3 cellular contexts compared by ENCODE assay signal in the genomic region with DNA sequence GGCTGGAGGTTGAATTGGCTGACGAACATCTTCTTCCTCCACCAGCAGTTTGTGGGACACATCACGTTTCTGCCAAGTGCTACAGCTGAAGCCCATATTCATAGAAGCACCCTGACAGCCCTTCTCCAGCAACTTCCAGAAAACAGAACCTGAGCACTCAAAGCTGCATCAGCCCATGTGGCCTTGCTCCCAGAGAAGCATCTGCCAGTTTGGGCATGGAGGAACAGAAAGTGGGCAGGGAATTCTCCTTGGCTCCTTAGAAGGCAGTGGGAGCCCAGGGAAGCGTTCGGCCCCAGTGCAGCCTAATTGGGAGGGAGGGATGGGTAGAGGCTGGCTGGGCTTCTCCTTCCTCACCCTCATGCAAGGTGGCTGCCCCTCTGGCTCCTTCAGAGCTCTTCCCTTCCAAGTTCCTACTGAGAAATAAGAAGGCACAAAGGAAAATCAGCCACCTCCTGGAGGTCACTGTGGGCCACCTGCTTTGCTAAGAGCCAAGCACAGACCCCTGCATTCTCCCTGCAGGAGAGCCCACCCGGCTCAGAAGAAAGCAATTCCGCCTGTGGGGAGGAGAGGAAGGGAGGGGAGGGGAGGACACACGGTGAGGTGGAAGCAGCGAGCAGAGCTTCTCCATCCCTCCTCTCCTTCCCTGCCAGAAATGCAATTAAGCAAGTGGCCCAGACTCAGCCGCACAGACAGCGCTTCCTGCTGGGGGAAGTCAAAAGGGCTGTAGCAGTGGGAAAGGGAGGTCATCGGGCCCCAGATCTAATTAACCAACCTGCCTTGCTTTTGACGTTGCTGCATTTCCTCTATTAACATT.
TF ChIP-seq lines count a peak whose summit lies in the region.

No MANE protein-coding gene starts in this region.

TF ChIP-seq in SK-N-SH, 30 proteins besides CTCF, POLR2A, EP300 and RAD21 (continued from another document):
- no peak for TF ChIP-seq NFIC (IDR thresholded peaks at IDR 0.05; ENCODE audit: borderline replicate concordance)
- TF ChIP-seq, protein P1, sequence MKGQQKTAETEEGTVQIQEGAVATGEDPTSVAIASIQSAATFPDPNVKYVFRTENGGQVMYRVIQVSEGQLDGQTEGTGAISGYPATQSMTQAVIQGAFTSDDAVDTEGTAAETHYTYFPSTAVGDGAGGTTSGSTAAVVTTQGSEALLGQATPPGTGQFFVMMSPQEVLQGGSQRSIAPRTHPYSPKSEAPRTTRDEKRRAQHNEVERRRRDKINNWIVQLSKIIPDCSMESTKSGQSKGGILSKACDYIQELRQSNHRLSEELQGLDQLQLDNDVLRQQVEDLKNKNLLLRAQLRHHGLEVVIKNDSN (IDR thresholded peaks at IDR 0.05; ENCODE audit: borderline replicate concordance, low read depth), result no peak

TF ChIP-seq in SK-N-SH treated with all-trans-retinoic acid at 6 μM for 48 hours, 23 proteins besides CTCF, POLR2A, EP300 and RAD21 (continued from another document):
- TF ChIP-seq, protein P2, sequence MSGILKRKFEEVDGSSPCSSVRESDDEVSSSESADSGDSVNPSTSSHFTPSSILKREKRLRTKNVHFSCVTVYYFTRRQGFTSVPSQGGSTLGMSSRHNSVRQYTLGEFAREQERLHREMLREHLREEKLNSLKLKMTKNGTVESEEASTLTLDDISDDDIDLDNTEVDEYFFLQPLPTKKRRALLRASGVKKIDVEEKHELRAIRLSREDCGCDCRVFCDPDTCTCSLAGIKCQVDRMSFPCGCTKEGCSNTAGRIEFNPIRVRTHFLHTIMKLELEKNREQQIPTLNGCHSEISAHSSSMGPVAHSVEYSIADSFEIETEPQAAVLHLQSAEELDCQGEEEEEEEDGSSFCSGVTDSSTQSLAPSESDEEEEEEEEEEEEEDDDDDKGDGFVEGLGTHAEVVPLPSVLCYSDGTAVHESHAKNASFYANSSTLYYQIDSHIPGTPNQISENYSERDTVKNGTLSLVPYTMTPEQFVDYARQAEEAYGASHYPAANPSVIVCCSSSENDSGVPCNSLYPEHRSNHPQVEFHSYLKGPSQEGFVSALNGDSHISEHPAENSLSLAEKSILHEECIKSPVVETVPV (CRISPR knock-in tag; IDR thresholded peaks at IDR 0.05), result no peak
- TF ChIP-seq, protein P3, sequence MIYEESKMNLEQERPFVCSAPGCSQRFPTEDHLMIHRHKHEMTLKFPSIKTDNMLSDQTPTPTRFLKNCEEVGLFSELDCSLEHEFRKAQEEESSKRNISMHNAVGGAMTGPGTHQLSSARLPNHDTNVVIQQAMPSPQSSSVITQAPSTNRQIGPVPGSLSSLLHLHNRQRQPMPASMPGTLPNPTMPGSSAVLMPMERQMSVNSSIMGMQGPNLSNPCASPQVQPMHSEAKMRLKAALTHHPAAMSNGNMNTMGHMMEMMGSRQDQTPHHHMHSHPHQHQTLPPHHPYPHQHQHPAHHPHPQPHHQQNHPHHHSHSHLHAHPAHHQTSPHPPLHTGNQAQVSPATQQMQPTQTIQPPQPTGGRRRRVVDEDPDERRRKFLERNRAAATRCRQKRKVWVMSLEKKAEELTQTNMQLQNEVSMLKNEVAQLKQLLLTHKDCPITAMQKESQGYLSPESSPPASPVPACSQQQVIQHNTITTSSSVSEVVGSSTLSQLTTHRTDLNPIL (CRISPR knock-in tag; IDR thresholded peaks at IDR 0.05; ENCODE audit: low read depth), result no peak
- TF ChIP-seq, protein P4, sequence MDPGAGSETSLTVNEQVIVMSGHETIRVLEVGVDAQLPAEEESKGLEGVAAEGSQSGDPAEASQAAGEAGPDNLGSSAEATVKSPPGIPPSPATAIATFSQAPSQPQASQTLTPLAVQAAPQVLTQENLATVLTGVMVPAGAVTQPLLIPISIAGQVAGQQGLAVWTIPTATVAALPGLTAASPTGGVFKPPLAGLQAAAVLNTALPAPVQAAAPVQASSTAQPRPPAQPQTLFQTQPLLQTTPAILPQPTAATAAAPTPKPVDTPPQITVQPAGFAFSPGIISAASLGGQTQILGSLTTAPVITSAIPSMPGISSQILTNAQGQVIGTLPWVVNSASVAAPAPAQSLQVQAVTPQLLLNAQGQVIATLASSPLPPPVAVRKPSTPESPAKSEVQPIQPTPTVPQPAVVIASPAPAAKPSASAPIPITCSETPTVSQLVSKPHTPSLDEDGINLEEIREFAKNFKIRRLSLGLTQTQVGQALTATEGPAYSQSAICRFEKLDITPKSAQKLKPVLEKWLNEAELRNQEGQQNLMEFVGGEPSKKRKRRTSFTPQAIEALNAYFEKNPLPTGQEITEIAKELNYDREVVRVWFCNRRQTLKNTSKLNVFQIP (CRISPR knock-in tag; IDR thresholded peaks at IDR 0.05; ENCODE audit: borderline replicate concordance, low read depth), result no peak
- TF ChIP-seq ZNF565 (CRISPR knock-in tag; conservative IDR thresholded peaks at IDR 0.05; ENCODE audit: low read depth) (no peak), PPARA (CRISPR knock-in tag; IDR thresholded peaks at IDR 0.05; ENCODE audit: borderline replicate concordance) (no peak), SNAI2 (CRISPR knock-in tag; IDR thresholded peaks at IDR 0.05) (no peak), ZNF70 (CRISPR knock-in tag; IDR thresholded peaks at IDR 0.05) (no peak), ZFP30 (CRISPR knock-in tag; IDR thresholded peaks at IDR 0.05) (no peak), TCF4 (CRISPR knock-in tag; IDR thresholded peaks at IDR 0.05; ENCODE audit: borderline replicate concordance) (no peak), CSDC2 (CRISPR knock-in tag; IDR thresholded peaks at IDR 0.05) (no peak)
- TF ChIP-seq, protein P5, sequence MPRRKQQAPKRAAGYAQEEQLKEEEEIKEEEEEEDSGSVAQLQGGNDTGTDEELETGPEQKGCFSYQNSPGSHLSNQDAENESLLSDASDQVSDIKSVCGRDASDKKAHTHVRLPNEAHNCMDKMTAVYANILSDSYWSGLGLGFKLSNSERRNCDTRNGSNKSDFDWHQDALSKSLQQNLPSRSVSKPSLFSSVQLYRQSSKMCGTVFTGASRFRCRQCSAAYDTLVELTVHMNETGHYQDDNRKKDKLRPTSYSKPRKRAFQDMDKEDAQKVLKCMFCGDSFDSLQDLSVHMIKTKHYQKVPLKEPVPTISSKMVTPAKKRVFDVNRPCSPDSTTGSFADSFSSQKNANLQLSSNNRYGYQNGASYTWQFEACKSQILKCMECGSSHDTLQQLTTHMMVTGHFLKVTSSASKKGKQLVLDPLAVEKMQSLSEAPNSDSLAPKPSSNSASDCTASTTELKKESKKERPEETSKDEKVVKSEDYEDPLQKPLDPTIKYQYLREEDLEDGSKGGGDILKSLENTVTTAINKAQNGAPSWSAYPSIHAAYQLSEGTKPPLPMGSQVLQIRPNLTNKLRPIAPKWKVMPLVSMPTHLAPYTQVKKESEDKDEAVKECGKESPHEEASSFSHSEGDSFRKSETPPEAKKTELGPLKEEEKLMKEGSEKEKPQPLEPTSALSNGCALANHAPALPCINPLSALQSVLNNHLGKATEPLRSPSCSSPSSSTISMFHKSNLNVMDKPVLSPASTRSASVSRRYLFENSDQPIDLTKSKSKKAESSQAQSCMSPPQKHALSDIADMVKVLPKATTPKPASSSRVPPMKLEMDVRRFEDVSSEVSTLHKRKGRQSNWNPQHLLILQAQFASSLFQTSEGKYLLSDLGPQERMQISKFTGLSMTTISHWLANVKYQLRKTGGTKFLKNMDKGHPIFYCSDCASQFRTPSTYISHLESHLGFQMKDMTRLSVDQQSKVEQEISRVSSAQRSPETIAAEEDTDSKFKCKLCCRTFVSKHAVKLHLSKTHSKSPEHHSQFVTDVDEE (CRISPR knock-in tag; IDR thresholded peaks at IDR 0.05), result no peak
- TF ChIP-seq, protein P6, sequence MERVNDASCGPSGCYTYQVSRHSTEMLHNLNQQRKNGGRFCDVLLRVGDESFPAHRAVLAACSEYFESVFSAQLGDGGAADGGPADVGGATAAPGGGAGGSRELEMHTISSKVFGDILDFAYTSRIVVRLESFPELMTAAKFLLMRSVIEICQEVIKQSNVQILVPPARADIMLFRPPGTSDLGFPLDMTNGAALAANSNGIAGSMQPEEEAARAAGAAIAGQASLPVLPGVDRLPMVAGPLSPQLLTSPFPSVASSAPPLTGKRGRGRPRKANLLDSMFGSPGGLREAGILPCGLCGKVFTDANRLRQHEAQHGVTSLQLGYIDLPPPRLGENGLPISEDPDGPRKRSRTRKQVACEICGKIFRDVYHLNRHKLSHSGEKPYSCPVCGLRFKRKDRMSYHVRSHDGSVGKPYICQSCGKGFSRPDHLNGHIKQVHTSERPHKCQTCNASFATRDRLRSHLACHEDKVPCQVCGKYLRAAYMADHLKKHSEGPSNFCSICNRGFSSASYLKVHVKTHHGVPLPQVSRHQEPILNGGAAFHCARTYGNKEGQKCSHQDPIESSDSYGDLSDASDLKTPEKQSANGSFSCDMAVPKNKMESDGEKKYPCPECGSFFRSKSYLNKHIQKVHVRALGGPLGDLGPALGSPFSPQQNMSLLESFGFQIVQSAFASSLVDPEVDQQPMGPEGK (CRISPR knock-in tag; IDR thresholded peaks at IDR 0.05; ENCODE audit: borderline replicate concordance), result no peak
TF ChIP-seq in SK-N-SH treated with all-trans-retinoic acid at 6 μM for 48 hours: peak in this region for 0.

TF ChIP-seq in WTC11, 78 proteins besides CTCF, POLR2A, EP300 and RAD21:
- TF ChIP-seq, protein P7, sequence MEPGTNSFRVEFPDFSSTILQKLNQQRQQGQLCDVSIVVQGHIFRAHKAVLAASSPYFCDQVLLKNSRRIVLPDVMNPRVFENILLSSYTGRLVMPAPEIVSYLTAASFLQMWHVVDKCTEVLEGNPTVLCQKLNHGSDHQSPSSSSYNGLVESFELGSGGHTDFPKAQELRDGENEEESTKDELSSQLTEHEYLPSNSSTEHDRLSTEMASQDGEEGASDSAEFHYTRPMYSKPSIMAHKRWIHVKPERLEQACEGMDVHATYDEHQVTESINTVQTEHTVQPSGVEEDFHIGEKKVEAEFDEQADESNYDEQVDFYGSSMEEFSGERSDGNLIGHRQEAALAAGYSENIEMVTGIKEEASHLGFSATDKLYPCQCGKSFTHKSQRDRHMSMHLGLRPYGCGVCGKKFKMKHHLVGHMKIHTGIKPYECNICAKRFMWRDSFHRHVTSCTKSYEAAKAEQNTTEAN (CRISPR knock-in tag; IDR thresholded peaks at IDR 0.05), result no peak
- TF ChIP-seq ZNF263 (CRISPR knock-in tag; IDR thresholded peaks at IDR 0.05; ENCODE audit: low read depth) (no peak), SMAD3 (CRISPR knock-in tag; IDR thresholded peaks at IDR 0.05; ENCODE audit: borderline replicate concordance) (no peak), ESRRA (CRISPR knock-in tag; IDR thresholded peaks at IDR 0.05; ENCODE audit: borderline replicate concordance) (no peak), ZNF416 (CRISPR knock-in tag; IDR thresholded peaks at IDR 0.05) (no peak), CREM (CRISPR knock-in tag; IDR thresholded peaks at IDR 0.05) (no peak), ZNF423 (CRISPR knock-in tag; IDR thresholded peaks at IDR 0.05) (no peak), NR3C1 (CRISPR knock-in tag; conservative IDR thresholded peaks at IDR 0.05; ENCODE audit: low read depth) (no peak), SOX15 (CRISPR knock-in tag; IDR thresholded peaks at IDR 0.05) (no peak)
- TF ChIP-seq, protein P8, sequence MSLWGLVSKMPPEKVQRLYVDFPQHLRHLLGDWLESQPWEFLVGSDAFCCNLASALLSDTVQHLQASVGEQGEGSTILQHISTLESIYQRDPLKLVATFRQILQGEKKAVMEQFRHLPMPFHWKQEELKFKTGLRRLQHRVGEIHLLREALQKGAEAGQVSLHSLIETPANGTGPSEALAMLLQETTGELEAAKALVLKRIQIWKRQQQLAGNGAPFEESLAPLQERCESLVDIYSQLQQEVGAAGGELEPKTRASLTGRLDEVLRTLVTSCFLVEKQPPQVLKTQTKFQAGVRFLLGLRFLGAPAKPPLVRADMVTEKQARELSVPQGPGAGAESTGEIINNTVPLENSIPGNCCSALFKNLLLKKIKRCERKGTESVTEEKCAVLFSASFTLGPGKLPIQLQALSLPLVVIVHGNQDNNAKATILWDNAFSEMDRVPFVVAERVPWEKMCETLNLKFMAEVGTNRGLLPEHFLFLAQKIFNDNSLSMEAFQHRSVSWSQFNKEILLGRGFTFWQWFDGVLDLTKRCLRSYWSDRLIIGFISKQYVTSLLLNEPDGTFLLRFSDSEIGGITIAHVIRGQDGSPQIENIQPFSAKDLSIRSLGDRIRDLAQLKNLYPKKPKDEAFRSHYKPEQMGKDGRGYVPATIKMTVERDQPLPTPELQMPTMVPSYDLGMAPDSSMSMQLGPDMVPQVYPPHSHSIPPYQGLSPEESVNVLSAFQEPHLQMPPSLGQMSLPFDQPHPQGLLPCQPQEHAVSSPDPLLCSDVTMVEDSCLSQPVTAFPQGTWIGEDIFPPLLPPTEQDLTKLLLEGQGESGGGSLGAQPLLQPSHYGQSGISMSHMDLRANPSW (CRISPR knock-in tag; conservative IDR thresholded peaks at IDR 0.05; ENCODE audit: low read depth), result no peak
- TF ChIP-seq, protein P9, sequence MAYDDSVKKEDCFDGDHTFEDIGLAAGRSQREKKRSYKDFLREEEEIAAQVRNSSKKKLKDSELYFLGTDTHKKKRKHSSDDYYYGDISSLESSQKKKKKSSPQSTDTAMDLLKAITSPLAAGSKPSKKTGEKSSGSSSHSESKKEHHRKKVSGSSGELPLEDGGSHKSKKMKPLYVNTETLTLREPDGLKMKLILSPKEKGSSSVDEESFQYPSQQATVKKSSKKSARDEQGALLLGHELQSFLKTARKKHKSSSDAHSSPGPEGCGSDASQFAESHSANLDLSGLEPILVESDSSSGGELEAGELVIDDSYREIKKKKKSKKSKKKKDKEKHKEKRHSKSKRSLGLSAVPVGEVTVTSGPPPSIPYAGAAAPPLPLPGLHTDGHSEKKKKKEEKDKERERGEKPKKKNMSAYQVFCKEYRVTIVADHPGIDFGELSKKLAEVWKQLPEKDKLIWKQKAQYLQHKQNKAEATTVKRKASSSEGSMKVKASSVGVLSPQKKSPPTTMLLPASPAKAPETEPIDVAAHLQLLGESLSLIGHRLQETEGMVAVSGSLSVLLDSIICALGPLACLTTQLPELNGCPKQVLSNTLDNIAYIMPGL (CRISPR knock-in tag; IDR thresholded peaks at IDR 0.05), result no peak
- TF ChIP-seq, protein P10, sequence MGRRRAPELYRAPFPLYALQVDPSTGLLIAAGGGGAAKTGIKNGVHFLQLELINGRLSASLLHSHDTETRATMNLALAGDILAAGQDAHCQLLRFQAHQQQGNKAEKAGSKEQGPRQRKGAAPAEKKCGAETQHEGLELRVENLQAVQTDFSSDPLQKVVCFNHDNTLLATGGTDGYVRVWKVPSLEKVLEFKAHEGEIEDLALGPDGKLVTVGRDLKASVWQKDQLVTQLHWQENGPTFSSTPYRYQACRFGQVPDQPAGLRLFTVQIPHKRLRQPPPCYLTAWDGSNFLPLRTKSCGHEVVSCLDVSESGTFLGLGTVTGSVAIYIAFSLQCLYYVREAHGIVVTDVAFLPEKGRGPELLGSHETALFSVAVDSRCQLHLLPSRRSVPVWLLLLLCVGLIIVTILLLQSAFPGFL (CRISPR knock-in tag; IDR thresholded peaks at IDR 0.05; ENCODE audit: borderline replicate concordance), result no peak
- TF ChIP-seq, protein P11, sequence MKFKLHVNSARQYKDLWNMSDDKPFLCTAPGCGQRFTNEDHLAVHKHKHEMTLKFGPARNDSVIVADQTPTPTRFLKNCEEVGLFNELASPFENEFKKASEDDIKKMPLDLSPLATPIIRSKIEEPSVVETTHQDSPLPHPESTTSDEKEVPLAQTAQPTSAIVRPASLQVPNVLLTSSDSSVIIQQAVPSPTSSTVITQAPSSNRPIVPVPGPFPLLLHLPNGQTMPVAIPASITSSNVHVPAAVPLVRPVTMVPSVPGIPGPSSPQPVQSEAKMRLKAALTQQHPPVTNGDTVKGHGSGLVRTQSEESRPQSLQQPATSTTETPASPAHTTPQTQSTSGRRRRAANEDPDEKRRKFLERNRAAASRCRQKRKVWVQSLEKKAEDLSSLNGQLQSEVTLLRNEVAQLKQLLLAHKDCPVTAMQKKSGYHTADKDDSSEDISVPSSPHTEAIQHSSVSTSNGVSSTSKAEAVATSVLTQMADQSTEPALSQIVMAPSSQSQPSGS (CRISPR knock-in tag; IDR thresholded peaks at IDR 0.05; ENCODE audit: borderline replicate concordance, low read depth), result no peak
- TF ChIP-seq, protein P12, sequence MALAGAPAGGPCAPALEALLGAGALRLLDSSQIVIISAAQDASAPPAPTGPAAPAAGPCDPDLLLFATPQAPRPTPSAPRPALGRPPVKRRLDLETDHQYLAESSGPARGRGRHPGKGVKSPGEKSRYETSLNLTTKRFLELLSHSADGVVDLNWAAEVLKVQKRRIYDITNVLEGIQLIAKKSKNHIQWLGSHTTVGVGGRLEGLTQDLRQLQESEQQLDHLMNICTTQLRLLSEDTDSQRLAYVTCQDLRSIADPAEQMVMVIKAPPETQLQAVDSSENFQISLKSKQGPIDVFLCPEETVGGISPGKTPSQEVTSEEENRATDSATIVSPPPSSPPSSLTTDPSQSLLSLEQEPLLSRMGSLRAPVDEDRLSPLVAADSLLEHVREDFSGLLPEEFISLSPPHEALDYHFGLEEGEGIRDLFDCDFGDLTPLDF (CRISPR knock-in tag; IDR thresholded peaks at IDR 0.05), result no peak
